ENCODE assay signal across 14 cellular contexts in genomic region chr2:239940861-239941570, GRCh38.
"Had no signal": no experiment of that assay in that cellular context is flagged by ENCODE, and none has a peak within 500 bp of the region (broad histone marks: within the 10 kb centered on the region; RNA-seq: fewer than 3 reads in every experiment).

No MANE protein-coding gene starts in this region.

- H3K4me3 ChIP-seq: dorsolateral prefrontal cortex, esophagus squamous epithelium, thoracic aorta, uterus had no signal

- H3K9me3 Mint-ChIP-seq: activated CD4-positive, alpha-beta T cell treated with anti-CD3 and anti-CD28 coated beads, Interleukin-2, amount 10 ng/mL, durations not matched to agents 24 days and 14 days; activated naive CD4-positive, alpha-beta T cell treated with anti-CD3 and anti-CD28 coated beads, Interleukin-2, amount 50 U/mL, for 72 hours; natural killer cell; stimulated activated naive CD8-positive, alpha-beta T cell treated with anti-CD3 and anti-CD28 coated beads, Interleukin-15, amount 100 ng/mL, for 72 hours; WTC11 had no signal

- ATAC-seq: activated naive CD4-positive, alpha-beta T cell treated with anti-CD3 and anti-CD28 coated beads, Interleukin-2, amount 50 U/mL, for 72 hours; natural killer cell; stimulated activated naive CD8-positive, alpha-beta T cell treated with anti-CD3 and anti-CD28 coated beads, Interleukin-15, amount 100 ng/mL, for 72 hours; T-helper 17 cell; WTC11 had no signal

- H3K9me3 ChIP-seq: esophagus squamous epithelium, thoracic aorta, uterus had no signal

- H3K4me3 Mint-ChIP-seq: activated CD4-positive, alpha-beta T cell treated with anti-CD3 and anti-CD28 coated beads, Interleukin-2, amount 10 ng/mL, durations not matched to agents 24 days and 14 days; natural killer cell; stimulated activated naive CD8-positive, alpha-beta T cell treated with anti-CD3 and anti-CD28 coated beads, Interleukin-15, amount 100 ng/mL, for 72 hours; T-helper 17 cell; WTC11 had no signal

- H3K27ac ChIP-seq: dorsolateral prefrontal cortex, esophagus squamous epithelium, thoracic aorta, uterus had no signal

- H3K27ac Mint-ChIP-seq: activated CD4-positive, alpha-beta T cell treated with anti-CD3 and anti-CD28 coated beads, Interleukin-2, amount 10 ng/mL, durations not matched to agents 24 days and 14 days; activated naive CD4-positive, alpha-beta T cell treated with anti-CD3 and anti-CD28 coated beads, Interleukin-2, amount 50 U/mL, for 72 hours; natural killer cell; stimulated activated naive CD8-positive, alpha-beta T cell treated with anti-CD3 and anti-CD28 coated beads, Interleukin-15, amount 100 ng/mL, for 72 hours; T-helper 17 cell; WTC11 had no signal

- DNase-seq: activated CD4-positive, alpha-beta T cell treated with anti-CD3 and anti-CD28 coated beads, Interleukin-2, amount 10 ng/mL, durations not matched to agents 24 days and 14 days; esophagus squamous epithelium; foreskin fibroblast; natural killer cell; nucleus accumbens; stimulated activated CD4-positive, alpha-beta T cell treated with anti-CD3 and anti-CD28 coated beads, Interleukin-15, amount 100 ng/mL, for 24 hours; stimulated activated CD4-positive, alpha-beta T cell treated with anti-CD3 and anti-CD28 coated beads, Interleukin-4, amount 100 ng/mL, for 24 hours; stimulated activated naive CD8-positive, alpha-beta T cell treated with anti-CD3 and anti-CD28 coated beads, Interleukin-15, amount 100 ng/mL, for 72 hours; T-helper 17 cell; uterus had no signal

- H3K4me1 ChIP-seq: esophagus squamous epithelium, uterus had no signal

- H3K27me3 Mint-ChIP-seq: activated CD4-positive, alpha-beta T cell treated with anti-CD3 and anti-CD28 coated beads, Interleukin-2, amount 10 ng/mL, durations not matched to agents 24 days and 14 days; stimulated activated naive CD8-positive, alpha-beta T cell treated with anti-CD3 and anti-CD28 coated beads, Interleukin-15, amount 100 ng/mL, for 72 hours; T-helper 17 cell had no signal

- H3K27me3 ChIP-seq: dorsolateral prefrontal cortex, esophagus squamous epithelium, uterus had no signal

- H3K36me3 ChIP-seq: esophagus squamous epithelium, thoracic aorta, uterus had no signal

- H3K36me3 Mint-ChIP-seq: activated naive CD4-positive, alpha-beta T cell treated with anti-CD3 and anti-CD28 coated beads, Interleukin-2, amount 50 U/mL, for 72 hours; natural killer cell; WTC11 had no signal
